1 cellular context compared by ENCODE assay signal in the genomic region with DNA sequence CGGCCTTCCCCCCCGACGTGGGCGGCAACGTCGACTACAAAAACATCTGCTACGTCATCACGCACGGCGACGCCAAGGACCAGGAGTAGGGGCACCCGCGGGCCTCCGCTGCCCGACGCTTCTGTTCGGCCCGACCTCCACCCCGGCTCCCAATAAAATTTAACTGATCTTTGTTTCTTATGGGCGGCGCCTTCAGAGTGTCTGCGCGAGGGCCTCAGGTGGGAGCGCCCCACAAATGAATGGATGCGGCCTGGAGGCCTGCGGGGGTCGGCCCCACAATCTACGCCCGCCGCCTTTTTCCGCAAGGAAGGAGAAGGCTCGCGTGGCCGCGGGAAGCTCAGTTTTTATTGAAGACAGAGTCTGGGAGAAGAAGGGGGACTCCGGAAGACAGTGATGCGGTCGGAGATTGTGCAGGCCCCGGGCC.
TF ChIP-seq lines count a peak whose summit lies in the region.

No MANE protein-coding gene starts in this region.

TF ChIP-seq in HEK293, 187 proteins besides CTCF, POLR2A, EP300 and RAD21 (continued from another document):
- TF ChIP-seq INSM2 (tag by site-specific recombination; IDR thresholded peaks at IDR 0.05): no peak
- no peak for TF ChIP-seq ZNF433 (tag by site-specific recombination; IDR thresholded peaks at IDR 0.05; ENCODE audit: low read depth)
- TF ChIP-seq KLF10 (tag by site-specific recombination; IDR thresholded peaks at IDR 0.05): peak; percentile 96
- TF ChIP-seq ZNF791 (tag by site-specific recombination; IDR thresholded peaks at IDR 0.05): no peak
- TF ChIP-seq ZNF610 (tag by site-specific recombination; IDR thresholded peaks at IDR 0.05; ENCODE audit: borderline replicate concordance): peak; percentile 18; the same call in 1 of the 2 replicates
- no peak for TF ChIP-seq ZNF518A (tag by site-specific recombination; conservative IDR thresholded peaks at IDR 0.05; ENCODE audit: low read depth)
- peak; percentile 10; the same call in 1 of the 2 replicates for TF ChIP-seq ZNF843 (tag by site-specific recombination; IDR thresholded peaks at IDR 0.05)
- TF ChIP-seq ZNF211 (tag by site-specific recombination; IDR thresholded peaks at IDR 0.05; ENCODE audit: low read depth): no peak
- TF ChIP-seq ZBTB17 (tag by site-specific recombination; IDR thresholded peaks at IDR 0.05): no peak
- TF ChIP-seq ZNF660 (tag by site-specific recombination; IDR thresholded peaks at IDR 0.05): no peak; the same call in none of the 2 replicates
- no peak for TF ChIP-seq ZNF670 (tag by site-specific recombination; IDR thresholded peaks at IDR 0.05; ENCODE audit: low read depth)
- TF ChIP-seq PRDM10 (tag by site-specific recombination; IDR thresholded peaks at IDR 0.05): peak; percentile 95
- TF ChIP-seq ZNF175 (tag by site-specific recombination; IDR thresholded peaks at IDR 0.05): no peak
- TF ChIP-seq ZSCAN23 (tag by site-specific recombination; IDR thresholded peaks at IDR 0.05): peak; percentile 38; the same call in 1 of the 2 replicates
- TF ChIP-seq, protein P1, sequence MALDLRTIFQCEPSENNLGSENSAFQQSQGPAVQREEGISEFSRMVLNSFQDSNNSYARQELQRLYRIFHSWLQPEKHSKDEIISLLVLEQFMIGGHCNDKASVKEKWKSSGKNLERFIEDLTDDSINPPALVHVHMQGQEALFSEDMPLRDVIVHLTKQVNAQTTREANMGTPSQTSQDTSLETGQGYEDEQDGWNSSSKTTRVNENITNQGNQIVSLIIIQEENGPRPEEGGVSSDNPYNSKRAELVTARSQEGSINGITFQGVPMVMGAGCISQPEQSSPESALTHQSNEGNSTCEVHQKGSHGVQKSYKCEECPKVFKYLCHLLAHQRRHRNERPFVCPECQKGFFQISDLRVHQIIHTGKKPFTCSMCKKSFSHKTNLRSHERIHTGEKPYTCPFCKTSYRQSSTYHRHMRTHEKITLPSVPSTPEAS (tag by site-specific recombination; IDR thresholded peaks at IDR 0.05): no peak
- peak; percentile 86 for TF ChIP-seq ZNF629 (tag by site-specific recombination; IDR thresholded peaks at IDR 0.05)
- TF ChIP-seq ZEB2 (tag by site-specific recombination; IDR thresholded peaks at IDR 0.05): peak; percentile 45; the same call in 1 of the 2 replicates
- TF ChIP-seq ZNF48 (tag by site-specific recombination; IDR thresholded peaks at IDR 0.05): no peak
- no peak for TF ChIP-seq ZNF302 (tag by site-specific recombination; IDR thresholded peaks at IDR 0.05; ENCODE audit: low read depth)
- no peak; the same call in 1 of the 2 replicates for TF ChIP-seq REPIN1 (tag by site-specific recombination; IDR thresholded peaks at IDR 0.05; ENCODE audit: low read depth)
- peak; percentile 96 for TF ChIP-seq ZNF707 (tag by site-specific recombination; IDR thresholded peaks at IDR 0.05)
- TF ChIP-seq ZNF544 (tag by site-specific recombination; IDR thresholded peaks at IDR 0.05): no peak
- no peak for TF ChIP-seq ZNF658 (tag by site-specific recombination; IDR thresholded peaks at IDR 0.05)
- no peak for TF ChIP-seq KLF16 (tag by site-specific recombination; IDR thresholded peaks at IDR 0.05)
- TF ChIP-seq GFI1B (tag by site-specific recombination; IDR thresholded peaks at IDR 0.05): peak; percentile 50; the same call in 1 of the 2 replicates
- TF ChIP-seq ZNF350 (tag by site-specific recombination; IDR thresholded peaks at IDR 0.05): no peak
- TF ChIP-seq ZNF140 (tag by site-specific recombination; IDR thresholded peaks at IDR 0.05): no peak
- TF ChIP-seq ZFHX2 (tag by site-specific recombination; conservative IDR thresholded peaks at IDR 0.05): no peak
- no peak for TF ChIP-seq BCL6B (tag by site-specific recombination; IDR thresholded peaks at IDR 0.05)
- no peak for TF ChIP-seq KLF1 (tag by site-specific recombination; IDR thresholded peaks at IDR 0.05)
- peak; percentile 50; the same call in 1 of the 2 replicates for TF ChIP-seq HIC1 (tag by site-specific recombination; IDR thresholded peaks at IDR 0.05)
- TF ChIP-seq ZNF132 (tag by site-specific recombination; IDR thresholded peaks at IDR 0.05; ENCODE audit: borderline replicate concordance): no peak
- peak; percentile 40; the same call in 1 of the 2 replicates for TF ChIP-seq ZSCAN30 (tag by site-specific recombination; IDR thresholded peaks at IDR 0.05)
- no peak for TF ChIP-seq ZNF311 (tag by site-specific recombination; IDR thresholded peaks at IDR 0.05; ENCODE audit: borderline replicate concordance)
